Comparison of ENCODE assay signal across 1 cellular context in genomic region chr16:66270333-66270927, GRCh38.
A peak's percentile ranks its signal among the peaks of the same experiment; 100 is the strongest.
TF ChIP-seq lines count a peak whose summit lies in the region.

No MANE protein-coding gene starts in this region.

TF ChIP-seq in WTC11, 78 proteins besides CTCF, POLR2A, EP300 and RAD21 (continued from another document and continues in another):
- TF ChIP-seq ZBTB43 (CRISPR knock-in tag; IDR thresholded peaks at IDR 0.05) (no peak), PREB (CRISPR knock-in tag; IDR thresholded peaks at IDR 0.05; ENCODE audit: borderline replicate concordance) (no peak), ZNF263 (CRISPR knock-in tag; IDR thresholded peaks at IDR 0.05; ENCODE audit: low read depth) (0 out of 2 replicates have a peak, but pooled peaks have one; percentile 22), FOXP4 (CRISPR knock-in tag; IDR thresholded peaks at IDR 0.05) (peak; percentile 85), ZNF423 (CRISPR knock-in tag; IDR thresholded peaks at IDR 0.05) (peak; percentile 93), ELF4 (CRISPR knock-in tag; IDR thresholded peaks at IDR 0.05; ENCODE audit: low read depth) (no peak), HMGXB4 (CRISPR knock-in tag; IDR thresholded peaks at IDR 0.05) (peak; percentile 83), CREM (CRISPR knock-in tag; IDR thresholded peaks at IDR 0.05) (0 out of 2 replicates have a peak, but pooled peaks have one; percentile 29), PRDM15 (CRISPR knock-in tag; IDR thresholded peaks at IDR 0.05) (no peak; the same call in 1 of the 2 replicates), CREB1 (CRISPR knock-in tag; IDR thresholded peaks at IDR 0.05) (0 out of 2 replicates have a peak, but pooled peaks have one; percentile 35), ZNF121 (CRISPR knock-in tag; IDR thresholded peaks at IDR 0.05) (no peak), HMGA2 (CRISPR knock-in tag; IDR thresholded peaks at IDR 0.05) (no peak), ZNF317 (CRISPR knock-in tag; IDR thresholded peaks at IDR 0.05; ENCODE audit: borderline replicate concordance, low read depth) (0 out of 2 replicates have a peak, but pooled peaks have one; percentile 35), USF1 (CRISPR knock-in tag; IDR thresholded peaks at IDR 0.05) (no peak), ETV6 (CRISPR knock-in tag; IDR thresholded peaks at IDR 0.05) (peak; percentile 91), FOXK1 (CRISPR knock-in tag; IDR thresholded peaks at IDR 0.05) (peak; percentile 51; the same call in 1 of the 2 replicates), SOX15 (CRISPR knock-in tag; IDR thresholded peaks at IDR 0.05) (no peak), ZNF671 (CRISPR knock-in tag; IDR thresholded peaks at IDR 0.05) (no peak), GABPB1 (CRISPR knock-in tag; IDR thresholded peaks at IDR 0.05) (0 out of 2 replicates have a peak, but pooled peaks have one; percentile 45), E2F5 (CRISPR knock-in tag; IDR thresholded peaks at IDR 0.05) (peak; percentile 75; the same call in 1 of the 2 replicates), OVOL2 (CRISPR knock-in tag; IDR thresholded peaks at IDR 0.05; ENCODE audit: borderline replicate concordance) (no peak), ZNF232 (CRISPR knock-in tag; IDR thresholded peaks at IDR 0.05) (peak; percentile 88; the same call in 1 of the 2 replicates), MYBL2 (CRISPR knock-in tag; IDR thresholded peaks at IDR 0.05) (no peak), STAT6 (CRISPR knock-in tag; conservative IDR thresholded peaks at IDR 0.05; ENCODE audit: low read depth) (no peak), ZNF512 (CRISPR knock-in tag; IDR thresholded peaks at IDR 0.05; ENCODE audit: borderline replicate concordance) (no peak), ATF2 (CRISPR knock-in tag; IDR thresholded peaks at IDR 0.05; ENCODE audit: borderline replicate concordance, low read depth) (no peak), AFF4 (CRISPR knock-in tag; IDR thresholded peaks at IDR 0.05; ENCODE audit: borderline replicate concordance) (no peak), MAX (CRISPR knock-in tag; IDR thresholded peaks at IDR 0.05) (peak; percentile 95), TP53 (CRISPR knock-in tag; IDR thresholded peaks at IDR 0.05) (peak; percentile 50; the same call in 1 of the 2 replicates), MXD4 (CRISPR knock-in tag; IDR thresholded peaks at IDR 0.05; ENCODE audit: borderline replicate concordance) (no peak)
